ENCODE assay signal across 13 cellular contexts in genomic region chr9:41126746-41127145, GRCh38. TPM values are rescaled to one million over a fixed set of nuclear protein-coding genes. Genes with fewer than 3 reads are reported as not detected.
"Had no signal": no experiment of that assay in that cellular context is flagged by ENCODE, and none has a peak within 500 bp of the region (broad histone marks: within the 10 kb centered on the region; RNA-seq: fewer than 3 reads in every experiment).

No MANE protein-coding gene starts in this region.

RNA-seq across cellular contexts. Expression of gene FOXD4L6, which starts 1.7 kb away (rescaled TPM):
- total RNA-seq: activated naive CD4-positive, alpha-beta T cell treated with anti-CD3 and anti-CD28 coated beads for 36 hours; activated naive CD4-positive, alpha-beta T cell treated with anti-CD3 and anti-CD28 coated beads, Interleukin-2, amount 50 U/mL, for 72 hours; activated naive CD8-positive, alpha-beta T cell treated with anti-CD3 and anti-CD28 coated beads for 36 hours; activated T-cell treated with anti-CD3 and anti-CD28 coated beads, Interleukin-2, amount 50 U/mL, for 4 hours; activated T-helper 17 cell treated with anti-CD3 and anti-CD28 coated beads, Interleukin-2, amount 50 U/mL, for 72 hours; activated T-helper 2 cell treated with anti-CD3 and anti-CD28 coated beads, Interferon-gamma antibody, Interleukin-2, Interleukin-4, amounts not matched to agents 10 μg/mL and 5 μg/mL and 100 μg/mL, durations not matched to agents 14 hours and 24 hours and 36 hours; aorta; ascending aorta; body of pancreas; bronchial epithelial cell; cardiac septum; chondrocyte had no signal
- polyA plus RNA-seq: adipose tissue, aorta had no signal
